Comparison of ENCODE assay signal across 32 cellular contexts in the genomic region with DNA sequence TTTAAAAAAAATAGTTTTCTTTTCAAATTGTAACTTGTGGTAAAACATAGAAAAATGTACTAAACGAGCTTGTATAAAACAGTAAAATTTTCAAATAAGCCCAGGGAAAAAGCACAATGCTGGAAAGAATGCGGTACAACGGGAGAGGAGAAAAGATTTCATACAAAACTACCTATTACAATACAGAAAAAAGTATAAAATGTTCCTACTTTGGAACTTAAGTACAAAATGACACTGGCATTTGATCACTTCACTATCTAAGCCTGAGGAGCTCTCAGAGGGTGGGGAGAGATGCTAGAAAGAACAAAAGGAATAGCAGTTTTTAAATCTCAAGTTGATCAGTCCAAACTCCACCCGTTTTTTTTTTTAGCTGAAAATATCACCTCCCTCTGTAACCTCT. TPM values are rescaled to one million over a fixed set of nuclear protein-coding genes. Genes with fewer than 3 reads are reported as not detected.
"Had no signal": no experiment of that assay in that cellular context is flagged by ENCODE, and none has a peak within 500 bp of the region (broad histone marks: within the 10 kb centered on the region; RNA-seq: fewer than 3 reads in every experiment).

No MANE protein-coding gene starts in this region.

- H3K4me1 Mint-ChIP-seq: activated CD4-positive, alpha-beta T cell treated with anti-CD3 and anti-CD28 coated beads for 36 hours; activated CD4-positive, alpha-beta T cell treated with anti-CD3 and anti-CD28 coated beads, Interleukin-2, amount 10 ng/mL, durations not matched to agents 24 days and 14 days; activated CD8-positive, alpha-beta memory T cell treated with anti-CD3 and anti-CD28 coated beads, Interleukin-2, amount 10 ng/mL, durations not matched to agents 7 days and 5 days; brain had no signal

- H3K27me3 Mint-ChIP-seq: activated CD4-positive, alpha-beta memory T cell treated with anti-CD3 and anti-CD28 coated beads for 36 hours; activated CD4-positive, alpha-beta T cell treated with anti-CD3 and anti-CD28 coated beads for 36 hours; activated CD4-positive, alpha-beta T cell treated with anti-CD3 and anti-CD28 coated beads, Interleukin-2, amount 10 ng/mL, durations not matched to agents 24 days and 14 days; activated CD8-positive, alpha-beta memory T cell treated with anti-CD3 and anti-CD28 coated beads, Interleukin-2, amount 10 ng/mL, durations not matched to agents 7 days and 5 days; activated naive CD8-positive, alpha-beta T cell treated with anti-CD3 and anti-CD28 coated beads, Interleukin-2, amount 10 ng/mL, durations not matched to agents 7 days and 5 days; brain; dendritic cell treated with granulocyte-macrophage colony-stimulating factor and Interleukin-4, amounts not matched to agents 40 ng/mL and 50 ng/mL, for 4 days had no signal

- H3K4me3 ChIP-seq: ascending aorta, breast epithelium, cardiac muscle cell, coronary artery, dorsolateral prefrontal cortex, esophagus squamous epithelium, gastroesophageal sphincter, heart right ventricle, hepatocyte had no signal

- H3K4me3 Mint-ChIP-seq: activated CD4-positive, alpha-beta memory T cell treated with anti-CD3 and anti-CD28 coated beads for 36 hours; activated CD4-positive, alpha-beta T cell treated with anti-CD3 and anti-CD28 coated beads for 36 hours; activated CD4-positive, alpha-beta T cell treated with anti-CD3 and anti-CD28 coated beads, Interleukin-2, amount 10 ng/mL, durations not matched to agents 24 days and 14 days; activated CD8-positive, alpha-beta memory T cell treated with anti-CD3 and anti-CD28 coated beads, Interleukin-2, amount 10 ng/mL, durations not matched to agents 7 days and 5 days; activated CD8-positive, alpha-beta T cell treated with anti-CD3 and anti-CD28 coated beads, Interleukin-2, amount 10 ng/mL, durations not matched to agents 7 days and 5 days; activated naive CD4-positive, alpha-beta T cell treated with anti-CD3 and anti-CD28 coated beads for 36 hours; activated naive CD8-positive, alpha-beta T cell treated with anti-CD3 and anti-CD28 coated beads, Interleukin-2, amount 10 ng/mL, durations not matched to agents 7 days and 5 days; brain; dendritic cell treated with granulocyte-macrophage colony-stimulating factor and Interleukin-4, amounts not matched to agents 40 ng/mL and 50 ng/mL, for 4 days had no signal

- H3K27ac Mint-ChIP-seq: activated CD4-positive, alpha-beta memory T cell treated with anti-CD3 and anti-CD28 coated beads for 36 hours; activated CD4-positive, alpha-beta T cell treated with anti-CD3 and anti-CD28 coated beads for 36 hours; activated CD4-positive, alpha-beta T cell treated with anti-CD3 and anti-CD28 coated beads, Interleukin-2, amount 10 ng/mL, durations not matched to agents 24 days and 14 days; activated CD8-positive, alpha-beta memory T cell treated with anti-CD3 and anti-CD28 coated beads, Interleukin-2, amount 10 ng/mL, durations not matched to agents 7 days and 5 days; activated CD8-positive, alpha-beta T cell treated with anti-CD3 and anti-CD28 coated beads, Interleukin-2, amount 10 ng/mL, durations not matched to agents 7 days and 5 days; activated naive CD8-positive, alpha-beta T cell treated with anti-CD3 and anti-CD28 coated beads, Interleukin-2, amount 10 ng/mL, durations not matched to agents 7 days and 5 days; activated T-helper 2 cell treated with anti-CD3 and anti-CD28 coated beads, Interferon-gamma antibody, Interleukin-2, Interleukin-4, amounts not matched to agents 10 μg/mL and 5 μg/mL and 100 μg/mL, durations not matched to agents 14 hours and 24 hours and 36 hours; brain; dendritic cell treated with granulocyte-macrophage colony-stimulating factor and Interleukin-4, amounts not matched to agents 40 ng/mL and 50 ng/mL, for 4 days had no signal

- H3K27ac ChIP-seq: ascending aorta, breast epithelium, cardiac muscle cell, coronary artery, dorsolateral prefrontal cortex, esophagus squamous epithelium, gastroesophageal sphincter, heart right ventricle, hepatocyte had no signal

- H3K9me3 ChIP-seq: ascending aorta, breast epithelium, esophagus squamous epithelium, gastroesophageal sphincter, heart right ventricle had no signal

- H3K9me3 Mint-ChIP-seq: activated CD4-positive, alpha-beta memory T cell treated with anti-CD3 and anti-CD28 coated beads for 36 hours; activated CD4-positive, alpha-beta T cell treated with anti-CD3 and anti-CD28 coated beads, Interleukin-2, amount 10 ng/mL, durations not matched to agents 24 days and 14 days; activated naive CD4-positive, alpha-beta T cell treated with anti-CD3 and anti-CD28 coated beads for 36 hours; activated naive CD8-positive, alpha-beta T cell treated with anti-CD3 and anti-CD28 coated beads, Interleukin-2, amount 10 ng/mL, durations not matched to agents 7 days and 5 days; activated T-helper 2 cell treated with anti-CD3 and anti-CD28 coated beads, Interferon-gamma antibody, Interleukin-2, Interleukin-4, amounts not matched to agents 10 μg/mL and 5 μg/mL and 100 μg/mL, durations not matched to agents 14 hours and 24 hours and 36 hours; brain; dendritic cell treated with granulocyte-macrophage colony-stimulating factor and Interleukin-4, amounts not matched to agents 40 ng/mL and 50 ng/mL, for 4 days had no signal

- H3K27me3 ChIP-seq: ascending aorta, breast epithelium, cardiac muscle cell, esophagus squamous epithelium, gastroesophageal sphincter, heart right ventricle, hepatocyte had no signal

- H3K4me1 ChIP-seq: ascending aorta, breast epithelium, esophagus squamous epithelium, gastroesophageal sphincter, heart right ventricle had no signal

- ATAC-seq: activated CD4-positive, alpha-beta T cell treated with anti-CD3 and anti-CD28 coated beads for 36 hours; activated CD8-positive, alpha-beta memory T cell treated with anti-CD3 and anti-CD28 coated beads, Interleukin-2, amount 10 ng/mL, durations not matched to agents 7 days and 5 days; activated CD8-positive, alpha-beta T cell treated with anti-CD3 and anti-CD28 coated beads, Interleukin-2, amount 10 ng/mL, durations not matched to agents 7 days and 5 days; gastroesophageal sphincter; heart right ventricle had no signal

- DNase-seq: activated CD4-positive, alpha-beta memory T cell treated with anti-CD3 and anti-CD28 coated beads for 36 hours; activated CD4-positive, alpha-beta T cell treated with anti-CD3 and anti-CD28 coated beads for 36 hours; activated CD4-positive, alpha-beta T cell treated with anti-CD3 and anti-CD28 coated beads, Interleukin-2, amount 10 ng/mL, durations not matched to agents 24 days and 14 days; activated CD4-positive, CD25-positive, alpha-beta regulatory T cell; activated CD4-positive, CD25-positive, alpha-beta regulatory T cell treated with anti-CD3 and anti-CD28 coated beads, Interleukin-2, amount 50 U/mL, for 72 hours; activated CD8-positive, alpha-beta memory T cell treated with anti-CD3 and anti-CD28 coated beads, Interleukin-2, amount 10 ng/mL, durations not matched to agents 7 days and 5 days; activated CD8-positive, alpha-beta memory T cell treated with anti-CD3 and anti-CD28 coated beads, Interleukin-2, amount 50 U/mL, for 4 hours; activated CD8-positive, alpha-beta T cell treated with anti-CD3 and anti-CD28 coated beads, Interleukin-2, amount 10 ng/mL, durations not matched to agents 7 days and 5 days; activated effector memory CD4-positive, alpha-beta T cell treated with anti-CD3 and anti-CD28 coated beads, Interleukin-2, amount 50 U/mL, for 16 hours; activated naive CD4-positive, alpha-beta T cell treated with anti-CD3 and anti-CD28 coated beads for 36 hours; activated naive CD8-positive, alpha-beta T cell treated with anti-CD3 and anti-CD28 coated beads, Interleukin-2, amount 10 ng/mL, durations not matched to agents 7 days and 5 days; activated T-cell treated with anti-CD3 and anti-CD28 coated beads, Interleukin-2, amount 50 U/mL, for 1 hour; central memory CD4-positive, alpha-beta T cell; dorsolateral prefrontal cortex; effector memory CD4-positive, alpha-beta T cell; erythroblast; esophagus squamous epithelium; heart right ventricle; T-helper 1 cell; T-helper 2 cell had no signal

RNA-seq across cellular contexts. Expression of a gene that starts 39.5 kb away (rescaled TPM):
- total RNA-seq: activated CD4-positive, alpha-beta memory T cell treated with anti-CD3 and anti-CD28 coated beads for 36 hours; activated CD8-positive, alpha-beta memory T cell treated with anti-CD3 and anti-CD28 coated beads for 36 hours; activated CD8-positive, alpha-beta T cell treated with anti-CD3 and anti-CD28 coated beads, Interleukin-2, amount 10 ng/mL, durations not matched to agents 7 days and 5 days; activated naive CD4-positive, alpha-beta T cell treated with anti-CD3 and anti-CD28 coated beads for 36 hours; activated naive CD8-positive, alpha-beta T cell treated with anti-CD3 and anti-CD28 coated beads, Interleukin-2, amount 10 ng/mL, durations not matched to agents 7 days and 5 days; ascending aorta; esophagus squamous epithelium; fibroblast of lung; gastroesophageal sphincter; glomerular endothelial cell had no signal
